ENCODE assay signal across 8 cellular contexts in genomic region chr2:55175254-55176093, GRCh38. TPM values are rescaled to one million over a fixed set of nuclear protein-coding genes. Genes with fewer than 3 reads are reported as not detected.
DNase-seq lines count a peak whose midpoint lies in the region; ATAC-seq, FAIRE-seq and TF ChIP-seq lines count a peak whose summit lies in the region.

No MANE protein-coding gene starts in this region.

- H3K27ac ChIP-seq in OCI-LY7 (ENCODE audit: low read depth, low read length, poor library complexity, severe bottlenecking) (no peak overlapping the region), coronary artery (no peak overlapping the region)

- peak; percentile 45 for FAIRE-seq in GM12891 (lab: Jason Lieb, UNC)

- no peak overlapping the region for H3K4me2 ChIP-seq in OCI-LY7 (ENCODE audit: low read length)

- H3K27ac Mint-ChIP-seq in memory B cell, result peak overlapping the region; percentile 51

- TF ChIP-seq CTCF in OCI-LY7 (conservative IDR thresholded peaks at IDR 0.05; ENCODE audit: low read length), result peak; percentile 93
- peak; percentile 37 for TF ChIP-seq CTCF in coronary artery (IDR thresholded peaks at IDR 0.05)

- BruUV-seq in OCI-LY7 (replicated peaks; lab: Mats Ljungman, UMichigan), result no TSS peak

- intact Hi-C loops in OCI-LY7 (cut with micrococcal nuclease; ENCODE audit: unreplicated experiment), result loop anchor here (10.0 kb wide), 1 partner anchor 651 kb away; no protein-coding TSS in a partner anchor

- POLR2A ChIA-PET in OCI-LY7 (lab: Charles Lee), result interaction anchor here (0.5 to 1.9 kb wide), 6 partner anchors 10 to 435 kb away, joined by 3 to 6 read pairs (median 3); no protein-coding TSS in a partner anchor

- DNase-seq in AG08396 (ENCODE audit: low spot score) (peak; percentile 60), GM12891 (ENCODE audit: insufficient read length, low spot score) (peak; percentile 25), OCI-LY7 (ENCODE audit: low spot score) (peak; percentile 77), coronary artery (ENCODE audit: low spot score) (no peak), memory B cell (ENCODE audit: low spot score in 2 of 2) (peak in 1 of 2 donors; percentile 28), ecto neural progenitor cell (ENCODE audit: low spot score) (no peak)

- H3K4me1 ChIP-seq in OCI-LY7 (ENCODE audit: insufficient read depth, low read length, poor library complexity, severe bottlenecking), result no peaks in the 10 kb centered on the region

- H3K4me3 ChIP-seq in OCI-LY7 (ENCODE audit: low read depth, low read length, poor library complexity, severe bottlenecking) (no peak overlapping the region), coronary artery (no peak overlapping the region)

- CTCF ChIA-PET in OCI-LY7 (lab: Charles Lee; ENCODE audit: unreplicated experiment), result no interaction called here

- no peak overlapping the region for H3K4me3 Mint-ChIP-seq in memory B cell

- peaks cover 8% of the 10 kb centered on the region; the same call in 1 of the 2 replicates for H3K36me3 ChIP-seq in OCI-LY7 (ENCODE audit: insufficient read depth, low read length)

- peaks cover 7% of the 10 kb centered on the region for H3K4me1 Mint-ChIP-seq in memory B cell

- H3K79me2 ChIP-seq in OCI-LY7 (ENCODE audit: insufficient read depth, low read depth, low read length), result no peaks in the 10 kb centered on the region

- TF ChIP-seq POLR2A in GM12891 (IDR thresholded peaks at IDR 0.05; ENCODE audit: low read depth, low read length), result no peak

- peak; percentile 68 for ATAC-seq in HG03571 (IDR thresholded peaks at IDR 0.05; ENCODE audit: unreplicated experiment)
- ATAC-seq in memory B cell (ENCODE audit: low read depth), result peak; percentile 95
- ATAC-seq in HG02798 (IDR thresholded peaks at IDR 0.05; ENCODE audit: poor library complexity, unreplicated experiment), result no peak

- no peaks in the 10 kb centered on the region for H4K20me1 ChIP-seq in OCI-LY7 (ENCODE audit: insufficient read depth, low read length)

- no peaks in the 10 kb centered on the region for H3K36me3 Mint-ChIP-seq in memory B cell

- H3K9me3 ChIP-seq in OCI-LY7 (ENCODE audit: low read length), result no peaks in the 10 kb centered on the region

- H2AFZ ChIP-seq in OCI-LY7 (ENCODE audit: low read length), result no peak overlapping the region

- H3K9me2 ChIP-seq in OCI-LY7 (ENCODE audit: insufficient read depth, low read length), result no peaks in the 10 kb centered on the region

- H3K27me3 Mint-ChIP-seq in memory B cell, result no peaks in the 10 kb centered on the region

- no peaks in the 10 kb centered on the region for H3K9me3 Mint-ChIP-seq in memory B cell

TF ChIP-seq in GM12891, 5 proteins besides CTCF, POLR2A, EP300 and RAD21:
- TF ChIP-seq SPI1 (IDR thresholded peaks at IDR 0.05; ENCODE audit: low read depth, low read length) (no peak), POLR2AphosphoS5 (IDR thresholded peaks at IDR 0.05; ENCODE audit: low read depth, low read length) (no peak), POU2F2 (IDR thresholded peaks at IDR 0.05; ENCODE audit: low read depth, low read length) (no peak), PAX5 (IDR thresholded peaks at IDR 0.05; ENCODE audit: insufficient read depth, low read length, severe bottlenecking) (no peak), TAF1 (IDR thresholded peaks at IDR 0.05; ENCODE audit: low read depth, low read length) (no peak)

RNA-seq across cellular contexts. Expression of gene CLHC1, which starts 56.6 kb away (rescaled TPM):
- 5.5 TPM for polyA plus RNA-seq in GM12891 (2012; ENCODE audit: low read depth, missing spikeins)
- 12.4 and 28.5 TPM in 2 replicates for total RNA-seq in OCI-LY7 (2014; rRNA removed; shearing (Covaris generic))
- total RNA-seq in OCI-LY7 (2022), result 28.5 and 32.1 TPM in 2 replicates

RNA-seq across cellular contexts. Expression of gene RPS27A, which starts 57.0 kb away (rescaled TPM):
- 4,007 TPM for polyA plus RNA-seq in GM12891 (2012; ENCODE audit: low read depth, missing spikeins)
- total RNA-seq in OCI-LY7 (2014; rRNA removed; shearing (Covaris generic)), result 1,716 and 1,995 TPM in 2 replicates
- total RNA-seq in OCI-LY7 (2022), result 1,406 and 1,456 TPM in 2 replicates

Comparison
In these comparisons a context has a peak if more than half of its experiments do, and no peak if none do; other contexts are left out.
1. DNase-seq: peak in AG08396 (single experiment), GM12891 (single experiment) and OCI-LY7 (single experiment); none in coronary artery (single experiment) and ecto neural progenitor cell (single experiment).